Comparison of ENCODE assay signal across 14 cellular contexts in the genomic region with DNA sequence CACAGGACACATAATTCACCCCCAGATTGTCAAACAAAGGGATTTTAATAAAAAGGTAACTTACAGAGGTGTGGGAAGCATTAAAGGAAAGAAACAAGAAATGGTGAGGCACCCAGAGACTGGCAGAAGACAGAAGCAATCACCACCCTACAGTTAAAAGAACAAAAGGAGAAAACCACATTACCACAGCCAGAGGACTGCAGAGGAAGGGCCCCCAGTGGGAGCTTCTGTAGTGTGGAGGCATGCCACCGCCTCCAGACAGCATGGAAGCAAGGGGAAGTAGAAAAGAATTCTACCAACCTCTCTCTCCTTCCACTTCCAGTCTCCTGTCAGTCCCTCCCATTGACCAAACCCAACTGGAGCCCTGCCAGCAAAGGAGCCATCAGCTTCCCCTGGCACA. TPM values are rescaled to one million over a fixed set of nuclear protein-coding genes. Genes with fewer than 3 reads are reported as not detected.
"Had no signal": no experiment of that assay in that cellular context is flagged by ENCODE, and none has a peak within 500 bp of the region (broad histone marks: within the 10 kb centered on the region; RNA-seq: fewer than 3 reads in every experiment).

No MANE protein-coding gene starts in this region.

RNA-seq across cellular contexts. Expression of a gene that starts 4.4 kb away (rescaled TPM):
- total RNA-seq: heart right ventricle; kidney; kidney epithelial cell; left lobe of liver; left ventricle myocardium inferior; left ventricle myocardium superior; liver; lung microvascular endothelial cell; mesenteric fat pad; mesothelial cell of epicardium; mononuclear cell; myocyte; naive thymus-derived CD4-positive, alpha-beta T cell had no signal
- polyA plus RNA-seq: heart right ventricle; immature natural killer cell; liver; naive thymus-derived CD4-positive, alpha-beta T cell had no signal
